Comparison of ENCODE assay signal across 21 cellular contexts in genomic region chr1:35598895-35599294, GRCh38. TPM values are rescaled to one million over a fixed set of nuclear protein-coding genes. Genes with fewer than 3 reads are reported as not detected.
DNase-seq lines count a peak whose midpoint lies in the region; ATAC-seq and TF ChIP-seq lines count a peak whose summit lies in the region.
"Had no signal": no experiment of that assay in that cellular context is flagged by ENCODE, and none has a peak within 500 bp of the region (broad histone marks: within the 10 kb centered on the region; RNA-seq: fewer than 3 reads in every experiment).

No MANE protein-coding gene starts in this region.

- no peaks in the 10 kb centered on the region for H3K9me3 Mint-ChIP-seq in mesothelial cell of epicardium
- H3K9me3 Mint-ChIP-seq: H9 had no signal

- H3K4me3 Mint-ChIP-seq in mesothelial cell of epicardium: no peak overlapping the region
- H3K4me3 Mint-ChIP-seq: B cell, H9 had no signal

- H3K4me1 Mint-ChIP-seq in mesothelial cell of epicardium: peaks cover 5% of the 10 kb centered on the region
- H3K4me1 Mint-ChIP-seq: B cell, H9 had no signal

- DNase-seq in NCI-H1417 (lab: John Stamatoyannopoulos, UW): peak in 2 of 3 experiments; percentile 24 to 66
- DNase-seq in NCI-H1417 treated with DMSO at 0.1 percent for 48 hours (lab: John Stamatoyannopoulos, UW): no peak
- DNase-seq in ELF-1 (ENCODE audit: low read depth, low spot score): peak; percentile 39
- no peak for DNase-seq in mesothelial cell of epicardium (ENCODE audit: low spot score in 2 of 2, unreplicated experiment in 2 of 2)
- no peak for DNase-seq in NCI-H510A (lab: John Stamatoyannopoulos, UW)
- no peak for DNase-seq in activated CD4-positive, alpha-beta T cell treated with anti-CD3 and anti-CD28 coated beads for 4 hours
- DNase-seq: 8988T, DMS79 treated with DMSO at 0.1 percent for 48 hours, H9, Karpas-422, MG63, NCI-H1048, NCI-H187, NCI-H2227 treated with DMSO at 0.1 percent for 48 hours, NCI-H524 treated with DMSO at 0.1 percent for 48 hours had no signal

- TF ChIP-seq CTCF in VCaP (conservative IDR thresholded peaks at IDR 0.05): no peak
- no peak for TF ChIP-seq CTCF in mesothelial cell of epicardium (IDR thresholded peaks at IDR 0.05; ENCODE audit: unreplicated experiment)

- no peaks in the 10 kb centered on the region for H3K27me3 Mint-ChIP-seq in mesothelial cell of epicardium (ENCODE audit: low read depth)
- H3K27me3 Mint-ChIP-seq: B cell had no signal

- H3K27ac Mint-ChIP-seq in mesothelial cell of epicardium: peak overlapping the region; percentile 55
- H3K27ac Mint-ChIP-seq: B cell had no signal

- ATAC-seq in GM19023 (IDR thresholded peaks at IDR 0.05; ENCODE audit: unreplicated experiment): no peak

- peaks cover 17% of the 10 kb centered on the region for H3K36me3 Mint-ChIP-seq in mesothelial cell of epicardium

- H3K27ac ChIP-seq in VCaP: peak overlapping the region; percentile 32; the same call in 1 of the 2 replicates
- H3K27ac ChIP-seq: HL-60, SJSA1 had no signal

RNA-seq across cellular contexts. Expression of gene TFAP2E, which starts 25.8 kb away (rescaled TPM):
- total RNA-seq in mesothelial cell of epicardium: 2.0 to 2.9 TPM (median 2.4 TPM) in 3 replicates
- total RNA-seq: HT1080, SJSA1 had no signal

RNA-seq across cellular contexts. Expression of gene NCDN, which starts 41.3 kb away (rescaled TPM):
- 26.4 to 27.8 TPM (median 26.6 TPM) in 3 replicates for total RNA-seq in mesothelial cell of epicardium

RNA-seq across cellular contexts. Expression of gene KIAA0319L, which starts 41.7 kb away (rescaled TPM):
- 64.9 to 73.8 TPM (median 72.5 TPM) in 3 replicates for total RNA-seq in mesothelial cell of epicardium

RNA-seq across cellular contexts. Expression of gene PSMB2, which starts 42.4 kb away (rescaled TPM):
- total RNA-seq in mesothelial cell of epicardium: 60.1 to 61.9 TPM (median 61.1 TPM) in 3 replicates

Comparison
In these comparisons a context has a peak if more than half of its experiments do, and no peak if none do; other contexts are left out.
1. DNase-seq: peak in NCI-H1417 (2 of 3) and ELF-1 (single experiment); none in NCI-H1417 treated with DMSO at 0.1 percent for 48 hours (single experiment), mesothelial cell of epicardium (0 of 2), NCI-H510A (single experiment) and activated CD4-positive, alpha-beta T cell treated with anti-CD3 and anti-CD28 coated beads for 4 hours (0 of 2).